In genomic region chrX:38375888-38376287, GRCh38 we compare ENCODE assay signal across 9 cellular contexts. TPM values are rescaled to one million over a fixed set of nuclear protein-coding genes. Genes with fewer than 3 reads are reported as not detected.
DNase-seq lines count a peak whose midpoint lies in the region; ATAC-seq and TF ChIP-seq lines count a peak whose summit lies in the region.
"Had no signal": no experiment of that assay in that cellular context is flagged by ENCODE, and none has a peak within 500 bp of the region (broad histone marks: within the 10 kb centered on the region; RNA-seq: fewer than 3 reads in every experiment).

No MANE protein-coding gene starts in this region.

- H3K4me3 ChIP-seq in astrocyte of the cerebellum (ENCODE audit: low read depth, low read length) (no peak overlapping the region), mucosa of descending colon (no peak overlapping the region)

- no peaks in the 10 kb centered on the region for H3K4me1 ChIP-seq in mucosa of descending colon (ENCODE audit: low read depth)

- in situ Hi-C loops in astrocyte of the cerebellum (cut with HindIII; ENCODE audit: low sequenced_read_pairs) = no loop called here

- no peaks in the 10 kb centered on the region for H3K9me3 ChIP-seq in mucosa of descending colon

- DNase-seq in DMS 273 (lab: John Stamatoyannopoulos, UW; ENCODE audit: unreplicated experiment) = peak; percentile 66
- no peak for DNase-seq in DMS 273 treated with DMSO at 0.1 percent for 48 hours (lab: John Stamatoyannopoulos, UW)
- peak; percentile 12 for DNase-seq in LHCN-M2 (ENCODE audit: low read depth)
- no peak for DNase-seq in astrocyte of the cerebellum (ENCODE audit: low read depth)
- DNase-seq in mucosa of descending colon = peak in 1 of 3 donors; percentile 28
- no peak for DNase-seq in NCI-H187 treated with DMSO at 0.1 percent for 48 hours (lab: John Stamatoyannopoulos, UW)
- DNase-seq in stimulated activated CD4-positive, alpha-beta T cell treated with anti-CD3 and anti-CD28 coated beads, Interleukin-4, amount 100 ng/mL, for 1 hour = no peak

- TF ChIP-seq CTCF in astrocyte of the cerebellum (IDR thresholded peaks at IDR 0.05; ENCODE audit: low read depth, low read length, missing control alignments) (peak; percentile 54), mucosa of descending colon (IDR thresholded peaks at IDR 0.05) (peak; percentile 15)

- H3K36me3 ChIP-seq in mucosa of descending colon (ENCODE audit: low read depth) = no peaks in the 10 kb centered on the region

- ATAC-seq in mucosa of descending colon (peak; percentile 43), HG03108 (IDR thresholded peaks at IDR 0.05; ENCODE audit: unreplicated experiment) (no peak)

- intact Hi-C loops in mucosa of descending colon (cut with DNase I, micrococcal nuclease) = no loop called here

RNA-seq across cellular contexts. Expression of gene OTC, which starts 23.5 kb away (rescaled TPM):
- not detected in 2 replicates for total RNA-seq in LHCN-M2 (2014; rRNA removed)
- not detected for polyA plus RNA-seq in LHCN-M2 (2012)
- 1 to 10 TPM; 1.6 to 6.3 (median 3.3) TPM for total RNA-seq in mucosa of descending colon
- total RNA-seq: mononuclear cell had no signal

RNA-seq across cellular contexts. Expression of gene RPGR, which starts 48.6 kb away (rescaled TPM):
- total RNA-seq in LHCN-M2 (2014; rRNA removed) (16.7 and 19.1 TPM in 2 replicates), mucosa of descending colon (10 to 100 TPM; 13.1 to 13.6 (median 13.5) TPM)
- 1.2 TPM for polyA plus RNA-seq in LHCN-M2 (2012)

Comparison
In these comparisons a context has a peak if more than half of its experiments do, and no peak if none do; other contexts are left out.
1. DNase-seq: peak in DMS 273 (single experiment) and LHCN-M2 (single experiment); none in DMS 273 treated with DMSO at 0.1 percent for 48 hours (single experiment), astrocyte of the cerebellum (single experiment), NCI-H187 treated with DMSO at 0.1 percent for 48 hours (single experiment) and stimulated activated CD4-positive, alpha-beta T cell treated with anti-CD3 and anti-CD28 coated beads, Interleukin-4, amount 100 ng/mL, for 1 hour (single experiment).